13 cellular contexts compared by ENCODE assay signal in genomic region chr3:32347286-32348125, GRCh38. TPM values are rescaled to one million over a fixed set of nuclear protein-coding genes. Genes with fewer than 3 reads are reported as not detected.
A peak's percentile ranks its signal among the peaks of the same experiment; 100 is the strongest.
DNase-seq lines count a peak whose midpoint lies in the region; ATAC-seq and TF ChIP-seq lines count a peak whose summit lies in the region.
"Had no signal": no experiment of that assay in that cellular context is flagged by ENCODE, and none has a peak within 500 bp of the region (broad histone marks: within the 10 kb centered on the region; RNA-seq: fewer than 3 reads in every experiment).

No MANE protein-coding gene starts in this region.

- no peaks in the 10 kb centered on the region for H3K9me3 Mint-ChIP-seq in Caco-2 (ENCODE audit: unreplicated experiment)
- no peaks in the 10 kb centered on the region for H3K9me3 Mint-ChIP-seq in activated naive CD8-positive, alpha-beta T cell treated with anti-CD3 and anti-CD28 coated beads, Interleukin-2, amount 50 U/mL, for 24 hours
- H3K9me3 Mint-ChIP-seq: nephron had no signal

- peaks cover 25% of the 10 kb centered on the region for H3K4me1 Mint-ChIP-seq in Caco-2 (ENCODE audit: low read depth, unreplicated experiment)
- peaks cover 21% of the 10 kb centered on the region for H3K4me1 Mint-ChIP-seq in activated naive CD8-positive, alpha-beta T cell treated with anti-CD3 and anti-CD28 coated beads, Interleukin-2, amount 50 U/mL, for 24 hours

- peak overlapping the region; percentile 89 for H3K27ac Mint-ChIP-seq in Caco-2 (ENCODE audit: unreplicated experiment)
- no peak overlapping the region for H3K27ac Mint-ChIP-seq in activated naive CD8-positive, alpha-beta T cell treated with anti-CD3 and anti-CD28 coated beads, Interleukin-2, amount 50 U/mL, for 24 hours

- no peaks in the 10 kb centered on the region for H3K36me3 Mint-ChIP-seq in Caco-2 (ENCODE audit: insufficient read depth, unreplicated experiment)
- no peaks in the 10 kb centered on the region for H3K36me3 Mint-ChIP-seq in activated naive CD8-positive, alpha-beta T cell treated with anti-CD3 and anti-CD28 coated beads, Interleukin-2, amount 50 U/mL, for 24 hours (ENCODE audit: low read depth)

- peaks cover 39% of the 10 kb centered on the region for H3K4me1 ChIP-seq in Caco-2
- peaks cover 12% of the 10 kb centered on the region for H3K4me1 ChIP-seq in neuron (ENCODE audit: insufficient read depth, low read length)

- H3K4me3 ChIP-seq in Caco-2 (ENCODE audit: low read depth, low read length) (no peak overlapping the region; the same call in 1 of the 2 replicates), neuron (ENCODE audit: low read length) (peak overlapping the region; percentile 25)
- H3K4me3 ChIP-seq: skin epidermis had no signal

- ATAC-seq in activated naive CD8-positive, alpha-beta T cell treated with anti-CD3 and anti-CD28 coated beads, Interleukin-2, amount 50 U/mL, for 24 hours, result peak; percentile 63
- ATAC-seq in left ventricle myocardium superior, result peak; percentile 89

- POLR2A ChIA-PET in Caco-2 (lab: Charles Lee), result interaction anchor here (0.6 to 0.7 kb wide), 3 partner anchors 38 to 138 kb away, joined by 3 to 5 read pairs (median 3); no protein-coding TSS in a partner anchor

- intact Hi-C loops in Caco-2 (cut with micrococcal nuclease; ENCODE audit: unreplicated experiment), result loop anchor here (2.0 kb wide), 2 partner anchors 31 to 51 kb away; no protein-coding TSS in a partner anchor
- intact Hi-C loops in left ventricle myocardium superior (cut with micrococcal nuclease), result no loop called here

- peak overlapping the region; percentile 67 for H2AFZ ChIP-seq in neuron (ENCODE audit: low read depth, low read length)

- CTCF ChIA-PET in Caco-2 (lab: Charles Lee), result interaction anchor here (0.7 kb wide), 2 partner anchors 51 to 1288 kb away, joined by 3 read pairs; no protein-coding TSS in a partner anchor

- no peak for TF ChIP-seq CTCF in Caco-2 (IDR thresholded peaks at IDR 0.05; ENCODE audit: insufficient read depth in 1 of 2, low read depth in 1 of 2, low read length in 1 of 2, severe bottlenecking in 1 of 2, unreplicated experiment in 1 of 2)

- peak overlapping the region; percentile 79 for H3K4me3 Mint-ChIP-seq in Caco-2 (ENCODE audit: unreplicated experiment)
- H3K4me3 Mint-ChIP-seq in activated naive CD8-positive, alpha-beta T cell treated with anti-CD3 and anti-CD28 coated beads, Interleukin-2, amount 50 U/mL, for 24 hours, result no peak overlapping the region
- H3K4me3 Mint-ChIP-seq: nephron had no signal

- H3K27me3 ChIP-seq in Caco-2 (replicated peaks; ENCODE audit: control insufficient read depth, insufficient read depth, low read length), result no peaks in the 10 kb centered on the region
- no peaks in the 10 kb centered on the region for H3K27me3 ChIP-seq in neuron (ENCODE audit: insufficient read depth, low read length)

- no peaks in the 10 kb centered on the region for H3K9me3 ChIP-seq in Caco-2
- no peaks in the 10 kb centered on the region for H3K9me3 ChIP-seq in neuron (ENCODE audit: low read length)

- BruUV-seq in Caco-2 (replicated peaks; lab: Mats Ljungman, UMichigan), result no TSS peak

- H3K27me3 Mint-ChIP-seq in Caco-2 (ENCODE audit: insufficient read depth, unreplicated experiment), result no peaks in the 10 kb centered on the region
- no peaks in the 10 kb centered on the region for H3K27me3 Mint-ChIP-seq in activated naive CD8-positive, alpha-beta T cell treated with anti-CD3 and anti-CD28 coated beads, Interleukin-2, amount 50 U/mL, for 24 hours

- H3K36me3 ChIP-seq in Caco-2 (ENCODE audit: control insufficient read depth, insufficient read depth, low read length) (no peaks in the 10 kb centered on the region; the same call in 1 of the 2 replicates), neuron (ENCODE audit: insufficient read depth, low read length) (no peaks in the 10 kb centered on the region)

- DNase-seq in Caco-2 (peak; percentile 66 to 78), left ventricle myocardium superior (peak; percentile 65), NCI-H2107 (lab: John Stamatoyannopoulos, UW) (no peak), activated gamma-delta T cell treated with Interleukin-2 at 50 U/mL for 16 hours (no peak), amygdala (lab: John Stamatoyannopoulos, UW) (no peak), NCI-H345 (lab: John Stamatoyannopoulos, UW) (no peak)
- no peak for DNase-seq in activated naive CD8-positive, alpha-beta T cell treated with anti-CD3 and anti-CD28 coated beads, Interleukin-2, amount 50 U/mL, for 24 hours
- DNase-seq: glutamatergic neuron, NCI-H1694, NCI-H748 treated with DMSO at 0.1 percent for 48 hours had no signal

RNA-seq across cellular contexts. Expression of gene CMTM7, which starts 44.1 kb away (rescaled TPM):
- total RNA-seq in Caco-2 (2022), result 27.0 and 37.8 TPM in 2 replicates
- 4.4 TPM for total RNA-seq in left ventricle myocardium superior

Comparison
In these comparisons a context has a peak if more than half of its experiments do, and no peak if none do; other contexts are left out.
1. DNase-seq: peak in Caco-2 (2 of 2) and left ventricle myocardium superior (single experiment); none in activated naive CD8-positive, alpha-beta T cell treated with anti-CD3 and anti-CD28 coated beads, Interleukin-2, amount 50 U/mL, for 24 hours (single experiment), NCI-H2107 (single experiment), activated gamma-delta T cell treated with Interleukin-2 at 50 U/mL for 16 hours (single experiment), amygdala (0 of 56) and NCI-H345 (single experiment).